Comparison of ENCODE assay signal across 8 cellular contexts in the genomic region with DNA sequence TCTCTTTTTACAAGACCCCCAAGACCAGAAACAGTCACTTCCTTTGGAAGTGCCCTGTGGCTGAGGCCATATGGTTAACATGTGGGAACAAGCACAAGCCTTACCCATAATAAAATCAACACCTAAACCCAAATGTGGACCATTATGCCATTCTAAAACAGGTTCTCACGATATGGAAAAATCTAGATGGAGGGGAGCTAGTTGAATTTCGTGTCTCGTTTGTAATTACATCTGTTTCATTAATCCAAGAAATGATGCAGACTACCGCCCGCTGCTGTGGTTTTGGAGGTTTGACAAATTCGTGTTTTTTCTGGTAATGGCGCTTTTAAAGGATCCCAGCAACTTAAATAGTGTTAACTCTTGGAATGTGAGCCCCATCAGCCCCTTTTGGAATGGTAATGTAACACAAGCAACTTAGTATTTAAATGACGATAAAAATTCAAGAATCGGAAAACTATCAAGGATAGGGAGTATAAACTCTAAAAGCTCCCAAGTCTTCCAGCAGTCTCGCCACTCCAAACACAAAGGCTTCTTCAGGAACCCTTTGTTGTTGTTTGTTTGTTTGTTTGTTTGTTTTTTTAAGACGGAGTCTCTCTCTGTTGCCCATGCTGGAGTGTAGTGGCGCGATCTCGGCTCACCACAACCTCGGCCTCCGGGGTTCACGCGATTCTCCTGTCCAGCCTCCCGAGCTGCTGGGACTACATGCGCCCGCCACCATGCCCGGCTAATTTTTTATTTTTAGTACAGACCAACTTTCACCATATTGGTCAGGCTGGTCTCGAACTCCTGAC.
A peak's percentile ranks its signal among the peaks of the same experiment; 100 is the strongest.
DNase-seq lines count a peak whose midpoint lies in the region; ATAC-seq, FAIRE-seq and TF ChIP-seq lines count a peak whose summit lies in the region.

No MANE protein-coding gene starts in this region.

- ATAC-seq in GM18861 (IDR thresholded peaks at IDR 0.05; ENCODE audit: unreplicated experiment): no peak
- ATAC-seq in HG03469 (IDR thresholded peaks at IDR 0.05; ENCODE audit: unreplicated experiment): no peak

- peaks cover 29% of the 10 kb centered on the region for H3K36me3 Mint-ChIP-seq in nephron progenitor cell (ENCODE audit: low read depth)

- H3K4me3 Mint-ChIP-seq in nephron progenitor cell: peak overlapping the region; percentile 95

- peak overlapping the region; percentile 95 for H3K27ac ChIP-seq in 22Rv1

- TF ChIP-seq CTCF in 22Rv1 (IDR thresholded peaks at IDR 0.05) (no peak), nephron progenitor cell (IDR thresholded peaks at IDR 0.05) (no peak)

- no peak for DNase-seq in GM18507 (ENCODE audit: extremely low spot score, insufficient read length, low read depth)
- DNase-seq in T-helper 2 cell: peak in 3 of 5 experiments; percentile 13 to 49 (median 33)
- peak; percentile 55 to 78 for DNase-seq in erythroblast (lab: John Stamatoyannopoulos, UW)
- no peak for DNase-seq in nephron progenitor cell
- no peak for DNase-seq in Ammon's horn (ENCODE audit: low spot score)

- H3K27ac Mint-ChIP-seq in nephron progenitor cell: peak overlapping the region; percentile 98

- peak; percentile 46 for FAIRE-seq in GM18507 (lab: Jason Lieb, UNC)

- peaks cover 44% of the 10 kb centered on the region for H3K4me1 Mint-ChIP-seq in nephron progenitor cell

- no peaks in the 10 kb centered on the region for H3K9me3 Mint-ChIP-seq in nephron progenitor cell

- TF ChIP-seq POLR2A in erythroblast (IDR thresholded peaks at IDR 0.05; ENCODE audit: low read length): peak; percentile 24

- H3K27me3 Mint-ChIP-seq in nephron progenitor cell (ENCODE audit: low read depth, poor library complexity): no peaks in the 10 kb centered on the region

Comparison
In these comparisons a context has a peak if more than half of its experiments do, and no peak if none do; other contexts are left out.
1. DNase-seq: peak in T-helper 2 cell (3 of 5) and erythroblast (2 of 2); none in GM18507 (single experiment), nephron progenitor cell (single experiment) and Ammon's horn (single experiment).